Comparison of ENCODE assay signal across 1 cellular context in genomic region chr5:95876782-95877181, GRCh38.
TF ChIP-seq lines count a peak whose summit lies in the region.

No MANE protein-coding gene starts in this region.

TF ChIP-seq in H1, 55 proteins besides CTCF, POLR2A, EP300 and RAD21:
- TF ChIP-seq MAX (IDR thresholded peaks at IDR 0.05) (no peak), CHD7 (IDR thresholded peaks at IDR 0.05; ENCODE audit: insufficient replicate concordance, low read length) (no peak), EGR1 (IDR thresholded peaks at IDR 0.05; ENCODE audit: borderline replicate concordance, low read depth, low read length) (no peak), ASH2L (IDR thresholded peaks at IDR 0.05; ENCODE audit: low read length) (no peak), ZNF274 (IDR thresholded peaks at IDR 0.05; ENCODE audit: borderline replicate concordance, extremely low read depth, low read length) (no peak), POU5F1 (IDR thresholded peaks at IDR 0.05; ENCODE audit: low read depth, low read length) (no peak), E2F6 (IDR thresholded peaks at IDR 0.05) (no peak)
